Comparison of ENCODE assay signal across 32 cellular contexts in the genomic region with DNA sequence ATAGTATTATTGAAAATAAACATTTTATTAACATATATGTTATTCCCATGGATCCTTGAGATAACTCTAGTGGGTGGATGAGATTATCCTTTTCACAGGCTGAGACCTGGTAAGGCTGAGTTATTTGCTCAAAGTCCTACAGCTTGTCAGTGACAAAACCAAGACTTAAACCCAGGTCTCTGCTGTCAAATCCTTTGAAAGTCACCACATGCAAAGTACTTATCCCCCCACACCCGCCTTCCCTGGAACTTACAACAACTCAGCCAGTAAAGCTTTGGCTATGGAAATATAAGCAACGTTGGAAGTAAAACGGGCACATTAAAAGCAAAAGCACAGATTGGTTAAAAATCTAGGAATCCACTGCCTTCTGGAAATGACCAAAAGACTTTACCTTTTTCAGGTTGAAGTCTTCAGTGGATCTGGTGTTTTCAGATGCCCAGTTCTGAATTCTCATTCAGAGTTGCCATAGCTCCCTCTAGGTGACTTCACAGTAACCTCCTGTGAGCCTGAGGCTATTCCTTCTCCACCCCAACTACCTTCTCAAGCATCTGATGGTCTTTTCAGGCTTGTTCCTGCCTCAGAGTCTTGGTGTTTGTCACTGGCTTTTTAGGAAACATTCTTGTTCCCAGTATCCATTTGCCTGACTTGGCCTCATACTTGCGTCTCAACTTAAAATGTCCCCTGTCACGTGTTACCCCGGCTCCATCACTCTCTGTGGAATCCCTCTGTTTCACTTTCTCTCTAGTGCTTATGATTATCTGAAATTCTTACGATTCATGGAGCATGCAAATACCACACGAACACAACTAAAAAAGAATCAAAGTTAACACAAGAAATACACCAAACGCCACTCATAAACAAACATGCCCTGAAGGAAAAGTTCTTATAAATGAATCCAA.
DNase-seq lines count a peak whose midpoint lies in the region; ATAC-seq, FAIRE-seq and TF ChIP-seq lines count a peak whose summit lies in the region.
"Had no signal": no experiment of that assay in that cellular context is flagged by ENCODE, and none has a peak within 500 bp of the region (broad histone marks: within the 10 kb centered on the region; RNA-seq: fewer than 3 reads in every experiment).

No MANE protein-coding gene starts in this region.

- H3K27me3 ChIP-seq in MM.1S (replicated peaks; ENCODE audit: insufficient read depth, low read length), result no peaks in the 10 kb centered on the region
- H3K27me3 ChIP-seq in bronchial epithelial cell (ENCODE audit: control insufficient read depth, insufficient read depth, low read length), result no peaks in the 10 kb centered on the region
- H3K27me3 ChIP-seq in keratinocyte (ENCODE audit: control insufficient read depth, extremely low read depth, insufficient read depth, low read length), result no peaks in the 10 kb centered on the region
- H3K27me3 ChIP-seq: body of pancreas, gastroesophageal sphincter, vagina had no signal

- H3K9ac ChIP-seq in MM.1S (ENCODE audit: low read length) (no peak overlapping the region), keratinocyte (ENCODE audit: control insufficient read depth, extremely low read depth, insufficient read depth, low read length) (no peak overlapping the region)
- H3K9ac ChIP-seq: parathyroid adenoma had no signal

- H3F3A ChIP-seq in MM.1S (ENCODE audit: insufficient read depth, low read length), result no peaks in the 10 kb centered on the region

- TF ChIP-seq CTCF in MM.1S (IDR thresholded peaks at IDR 0.05; ENCODE audit: low read length) (no peak), bronchial epithelial cell (IDR thresholded peaks at IDR 0.05; ENCODE audit: insufficient read depth, low read length, severe bottlenecking) (no peak), keratinocyte (optimal IDR thresholded peaks at IDR 0.05 in 1 of 3, IDR thresholded peaks at IDR 0.05 in 1 of 3, conservative IDR thresholded peaks at IDR 0.05 in 1 of 3; ENCODE audit: extremely low read depth in 1 of 3, insufficient read depth in 2 of 3, low read length in 3 of 3) (peak in 1 of 3 experiments; percentile 15)

- H4K20me1 ChIP-seq in MM.1S (ENCODE audit: insufficient read depth, low read length) (no peaks in the 10 kb centered on the region), keratinocyte (ENCODE audit: control insufficient read depth, extremely low read depth, insufficient read depth, low read length) (no peaks in the 10 kb centered on the region)

- DNase-seq in ACHN, result peak; percentile 21
- DNase-seq in MM.1S, result peak; percentile 49
- no peak for DNase-seq in bronchial epithelial cell (ENCODE audit: low read depth)
- DNase-seq in keratinocyte (ENCODE audit: low read depth, low spot score), result no peak
- DNase-seq in A172 (ENCODE audit: low spot score), result no peak
- DNase-seq: activated CD4-positive, alpha-beta memory T cell treated with anti-CD3 and anti-CD28 coated beads for 36 hours; activated CD4-positive, CD25-positive, alpha-beta regulatory T cell treated with anti-CD3 and anti-CD28 coated beads, Interleukin-2, amount 50 U/mL, for 72 hours; activated CD8-positive, alpha-beta memory T cell treated with anti-CD3 and anti-CD28 coated beads, Interleukin-2, amount 50 U/mL, for 4 hours; activated naive CD4-positive, alpha-beta T cell treated with anti-CD3 and anti-CD28 coated beads for 36 hours; body of pancreas; DND-41; Kasumi-1; left ventricle myocardium inferior; NCI-H446 treated with DMSO at 0.1 percent for 48 hours; NK-92 treated with Interleukin-12 subunit alpha and Interleukin-12 subunit beta, amount 100 ng/mL, for 24 hours; PC-3; retina; small intestine; stimulated activated CD4-positive, alpha-beta T cell treated with anti-CD3 and anti-CD28 coated beads, Interleukin-1b, Interleukin-23, amount 100 ng/mL, for 48 hours; stimulated activated naive CD8-positive, alpha-beta T cell treated with anti-CD3 and anti-CD28 coated beads, Interleukin-15, amount 100 ng/mL, for 72 hours had no signal

- no peaks in the 10 kb centered on the region for H3K9me2 ChIP-seq in MM.1S (replicated peaks; ENCODE audit: insufficient read depth, low read length)

- H3K4me2 ChIP-seq in MM.1S (ENCODE audit: low read depth, low read length), result peak overlapping the region; percentile 54
- no peak overlapping the region for H3K4me2 ChIP-seq in keratinocyte (ENCODE audit: control insufficient read depth, extremely low read depth, insufficient read depth, low read depth, low read length)

- H3K27ac ChIP-seq in MM.1S (ENCODE audit: low read length) (no peak overlapping the region), keratinocyte (ENCODE audit: control insufficient read depth, insufficient read depth, low read length) (no peak overlapping the region)
- H3K27ac ChIP-seq: body of pancreas, gastroesophageal sphincter, left ventricle myocardium inferior, parathyroid adenoma, thoracic aorta, vagina had no signal

- H2AFZ ChIP-seq in MM.1S (ENCODE audit: low read length) (peak overlapping the region; percentile 50; the same call in 1 of the 2 replicates), keratinocyte (ENCODE audit: control insufficient read depth, low read length) (no peak overlapping the region)
- H2AFZ ChIP-seq: parathyroid adenoma had no signal

- peak overlapping the region; percentile 49 for H3K4me3 ChIP-seq in MM.1S (ENCODE audit: low read length)
- H3K4me3 ChIP-seq in bronchial epithelial cell (ENCODE audit: low read depth, low read length), result no peak overlapping the region
- no peak overlapping the region for H3K4me3 ChIP-seq in keratinocyte (ENCODE audit: control insufficient read depth in 2 of 3, extremely low read depth in 1 of 3, insufficient read depth in 2 of 3, low read depth in 1 of 3, low read length in 3 of 3)
- H3K4me3 ChIP-seq: body of pancreas, gastroesophageal sphincter, left ventricle myocardium inferior, thoracic aorta, vagina had no signal

- H3K9me3 ChIP-seq in MM.1S (replicated peaks; ENCODE audit: insufficient read depth, low read length) (no peaks in the 10 kb centered on the region), keratinocyte (ENCODE audit: control insufficient read depth, low read depth, low read length) (no peaks in the 10 kb centered on the region)
- H3K9me3 ChIP-seq: body of pancreas, gastroesophageal sphincter, left ventricle myocardium inferior, thoracic aorta, vagina had no signal

- H3K9me1 ChIP-seq in keratinocyte (ENCODE audit: control insufficient read depth, extremely low read depth, insufficient read depth, low read length), result no peaks in the 10 kb centered on the region

- dilution Hi-C loops in keratinocyte (cut with MboI; ENCODE audit: extremely low pct_ligation_motif_present, low sequenced_read_pairs), result no loop called here

- ATAC-seq in HG03354 (IDR thresholded peaks at IDR 0.05; ENCODE audit: poor library complexity, severe bottlenecking, unreplicated experiment) (no peak), HG02970 (IDR thresholded peaks at IDR 0.05; ENCODE audit: low FRiP score, unreplicated experiment) (no peak), GM21619 (IDR thresholded peaks at IDR 0.05; ENCODE audit: unreplicated experiment) (no peak)
- ATAC-seq: body of pancreas; gastroesophageal sphincter; HepG2; PC-3; Right ventricle myocardium inferior; SK-N-SH treated with all-trans-retinoic acid at 6 μM for 48 hours; stimulated activated naive CD8-positive, alpha-beta T cell treated with anti-CD3 and anti-CD28 coated beads, Interleukin-15, amount 100 ng/mL, for 72 hours had no signal

- in situ Hi-C loops in ACHN (cut with HindIII; ENCODE audit: low pct_ligation_motif_present, low pct_unique_long_range_greater_than_20kb, low sequenced_read_pairs), result no loop called here

- FAIRE-seq in bronchial epithelial cell (lab: Jason Lieb, UNC) (peak; percentile 62), keratinocyte (lab: Jason Lieb, UNC) (peak; percentile 44)
- FAIRE-seq: A204.1, HepG2, small intestine, TTC549 had no signal

- H3K36me3 ChIP-seq in MM.1S (replicated peaks; ENCODE audit: insufficient read depth, low read length) (no peaks in the 10 kb centered on the region), bronchial epithelial cell (ENCODE audit: control insufficient read depth, insufficient read depth, low read length) (no peaks in the 10 kb centered on the region), keratinocyte (ENCODE audit: control insufficient read depth in 2 of 2, extremely low read depth in 1 of 2, insufficient read depth in 2 of 2, low read length in 2 of 2) (no peaks in the 10 kb centered on the region)
- H3K36me3 ChIP-seq: gastroesophageal sphincter, left ventricle myocardium inferior, thoracic aorta, vagina had no signal

- H3K79me2 ChIP-seq in MM.1S (ENCODE audit: low read length) (no peaks in the 10 kb centered on the region), keratinocyte (ENCODE audit: control insufficient read depth, insufficient read depth, low read length) (no peaks in the 10 kb centered on the region)
- H3K79me2 ChIP-seq: parathyroid adenoma had no signal

- H3K4me1 ChIP-seq in MM.1S (ENCODE audit: low read length) (no peaks in the 10 kb centered on the region), keratinocyte (ENCODE audit: control insufficient read depth, extremely low read depth, insufficient read depth, low read length) (peaks cover 4% of the 10 kb centered on the region)
- H3K4me1 ChIP-seq: vagina had no signal

Comparison
In these comparisons a context has a peak if more than half of its experiments do, and no peak if none do; other contexts are left out.
1. DNase-seq: peak in ACHN (single experiment) and MM.1S (single experiment); none in bronchial epithelial cell (single experiment), keratinocyte (single experiment) and A172 (single experiment).